ENCODE assay signal across 9 cellular contexts in genomic region chr21:34129971-34130597, GRCh38. TPM values are rescaled to one million over a fixed set of nuclear protein-coding genes. Genes with fewer than 3 reads are reported as not detected.
DNase-seq lines count a peak whose midpoint lies in the region; ATAC-seq, FAIRE-seq and TF ChIP-seq lines count a peak whose summit lies in the region.
"Had no signal": no experiment of that assay in that cellular context is flagged by ENCODE, and none has a peak within 500 bp of the region (broad histone marks: within the 10 kb centered on the region; RNA-seq: fewer than 3 reads in every experiment).

No MANE protein-coding gene starts in this region.

- H3K9me3 ChIP-seq in T-helper 17 cell (ENCODE audit: control insufficient read depth, low read length, poor library complexity, severe bottlenecking) = no peaks in the 10 kb centered on the region

- in situ Hi-C loops in G401 (cut with HindIII; ENCODE audit: low sequenced_read_pairs) = no loop called here

- CTCF ChIA-PET in GM10248 (lab: Yijun Ruan, JAX) = interaction anchor here (0.7 to 1.3 kb wide), 5 partner anchors 14 to 222 kb away, joined by 3 to 5 read pairs (median 3); no protein-coding TSS in a partner anchor

- POLR2A ChIA-PET in GM10248 (lab: Yijun Ruan, JAX) = no interaction called here

- no peaks in the 10 kb centered on the region for H3K27me3 Mint-ChIP-seq in T-helper 17 cell

- peak overlapping the region; percentile 68 for H3K4me3 Mint-ChIP-seq in T-helper 17 cell

- H3K27ac Mint-ChIP-seq in T-helper 17 cell = peak overlapping the region; percentile 87

- H3K4me3 ChIP-seq in fibroblast of the aortic adventitia (ENCODE audit: low read depth, low read length) = peak overlapping the region; percentile 32

- TF ChIP-seq CTCF in fibroblast of the aortic adventitia (IDR thresholded peaks at IDR 0.05; ENCODE audit: insufficient read depth, low read length) (no peak), GM10248 (IDR thresholded peaks at IDR 0.05; ENCODE audit: control extremely low read depth, extremely low read depth, low read depth, missing control alignments) (no peak)

- DNase-seq in G401 (ENCODE audit: low spot score) (peak; percentile 78), T-helper 17 cell (no peak), fibroblast of the aortic adventitia (ENCODE audit: low read depth) (peak; percentile 22), putamen (ENCODE audit: low spot score) (peak; percentile 20), GM10248 (ENCODE audit: extremely low spot score) (no peak), RCC 7860 (ENCODE audit: low spot score) (no peak)

- peaks cover 7% of the 10 kb centered on the region for H3K36me3 Mint-ChIP-seq in T-helper 17 cell (ENCODE audit: low read depth)

- no peak for ATAC-seq in T-helper 17 cell
- ATAC-seq in activated CD4-positive, CD25-positive, alpha-beta regulatory T cell treated with anti-CD3 and anti-CD28 coated beads, Interleukin-2, amount 50 U/mL, for 24 hours = no peak
- no peak for ATAC-seq in GM18511 (IDR thresholded peaks at IDR 0.05; ENCODE audit: unreplicated experiment)

- no peak for FAIRE-seq in RCC 7860 (lab: Jason Lieb, UNC)
- FAIRE-seq: colon had no signal

- peaks cover 48% of the 10 kb centered on the region for H3K4me1 Mint-ChIP-seq in T-helper 17 cell

RNA-seq across cellular contexts. Expression of gene MRPS6, which starts 56.7 kb away (rescaled TPM):
- total RNA-seq in G401 (2014; rRNA removed; shearing (Covaris generic)) = 53.8 and 118 TPM in 2 replicates
- total RNA-seq in T-helper 17 cell (10 to 100 TPM; 21.0 to 26.5 TPM), fibroblast of the aortic adventitia (ENCODE audit: low replicate concordance) (19.5 and 78.1 TPM in 2 replicates)

RNA-seq across cellular contexts. Expression of gene SLC5A3, which starts 56.7 kb away (rescaled TPM):
- total RNA-seq in G401 (2014; rRNA removed; shearing (Covaris generic)) = 33.8 and 48.4 TPM in 2 replicates
- 1 to 10 TPM; 5.5 to 7.7 TPM for total RNA-seq in T-helper 17 cell
- 28.5 and 56.6 TPM in 2 replicates for total RNA-seq in fibroblast of the aortic adventitia (ENCODE audit: low replicate concordance)

Comparison
In these comparisons a context has a peak if more than half of its experiments do, and no peak if none do; other contexts are left out.
1. DNase-seq: peak in G401 (single experiment), fibroblast of the aortic adventitia (single experiment) and putamen (single experiment); none in T-helper 17 cell (0 of 3), GM10248 (single experiment) and RCC 7860 (single experiment).